ENCODE assay signal across 24 cellular contexts in the genomic region with DNA sequence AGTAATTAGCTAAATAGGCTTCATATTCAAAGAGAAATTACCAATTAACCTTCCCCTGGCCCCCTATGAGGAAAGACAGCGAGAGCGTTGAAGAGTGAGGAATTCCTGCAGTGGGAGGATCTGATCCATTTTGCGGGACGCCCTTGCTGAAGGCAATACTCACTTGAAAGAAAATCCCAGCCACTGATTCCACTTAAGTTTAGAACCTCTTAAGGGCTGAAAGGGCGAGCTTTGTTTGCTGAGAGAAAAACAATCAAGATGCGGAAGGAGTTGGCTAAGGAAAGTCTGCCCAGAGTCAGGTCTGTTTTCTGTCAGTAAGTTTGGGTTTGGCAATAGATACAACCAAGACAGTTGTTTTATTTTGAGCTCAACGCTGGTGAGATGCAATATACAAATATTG.
A peak's percentile ranks its signal among the peaks of the same experiment; 100 is the strongest.
DNase-seq lines count a peak whose midpoint lies in the region; ATAC-seq, FAIRE-seq and TF ChIP-seq lines count a peak whose summit lies in the region.
"Had no signal": no experiment of that assay in that cellular context is flagged by ENCODE, and none has a peak within 500 bp of the region (broad histone marks: within the 10 kb centered on the region; RNA-seq: fewer than 3 reads in every experiment).

No MANE protein-coding gene starts in this region.

- no peaks in the 10 kb centered on the region for H3K27me3 ChIP-seq in heart left ventricle
- H3K27me3 ChIP-seq in upper lobe of right lung, result no peaks in the 10 kb centered on the region
- H3K27me3 ChIP-seq: suprapubic skin had no signal

- no peak for TF ChIP-seq POLR2A in heart left ventricle (IDR thresholded peaks at IDR 0.05)

- intact Hi-C loops in heart left ventricle (cut with DNase I), result loop anchor here in 1 of 10 donors (10.0 kb wide), 1 partner anchor 209 kb away; no protein-coding TSS in a partner anchor
- intact Hi-C loops in cardiac septum (cut with DNase I), result no loop called here
- intact Hi-C loops in upper lobe of right lung (cut with DNase I), result no loop called here

- peak; percentile 59 for FAIRE-seq in endometrium (lab: Jason Lieb, UNC)
- no peak for FAIRE-seq in GM19239 (lab: Jason Lieb, UNC)
- FAIRE-seq: A549, colon had no signal

- H3K4me3 ChIP-seq in heart left ventricle, result peak overlapping the region in 8 of 12 donors; percentile 5 to 32 (median 24)
- H3K4me3 ChIP-seq in upper lobe of right lung, result no peak overlapping the region
- H3K4me3 ChIP-seq: A549, suprapubic skin had no signal

- TF ChIP-seq CTCF in heart left ventricle (IDR thresholded peaks at IDR 0.05) (no peak), upper lobe of right lung (IDR thresholded peaks at IDR 0.05) (no peak), GM20000 (IDR thresholded peaks at IDR 0.05; ENCODE audit: extremely low read depth, missing control alignments) (no peak)

- no peaks in the 10 kb centered on the region for H3K36me3 ChIP-seq in heart left ventricle
- H3K36me3 ChIP-seq in upper lobe of right lung, result no peaks in the 10 kb centered on the region
- H3K36me3 ChIP-seq: suprapubic skin had no signal

- H3K4me1 ChIP-seq in heart left ventricle, result peaks cover 0 to 7% (median 0%) of the 10 kb centered on the region in 12 donors
- no peaks in the 10 kb centered on the region for H3K4me1 ChIP-seq in upper lobe of right lung
- H3K4me1 ChIP-seq: A549, suprapubic skin had no signal

- no peaks in the 10 kb centered on the region for H3K9me3 ChIP-seq in heart left ventricle
- H3K9me3 ChIP-seq in upper lobe of right lung, result no peaks in the 10 kb centered on the region
- H3K9me3 ChIP-seq: A549, suprapubic skin had no signal

- WGBS in heart left ventricle, 4 donors, result 36 to 46% (median 43%) methylated on average over 7 of the region's 7 CpGs

- H3K27ac ChIP-seq in heart left ventricle (peak overlapping the region in 3 of 12 donors; percentile 3 to 12 (median 5)), upper lobe of right lung (no peak overlapping the region)
- H3K27ac ChIP-seq: A549, suprapubic skin had no signal

- ATAC-seq in heart left ventricle (peak in 3 of 4 donors; percentile 27 to 38 (median 30)), upper lobe of right lung (peak; percentile 53)
- ATAC-seq: A549; activated T-cell treated with anti-CD3 and anti-CD28 coated beads, Interleukin-2, amount 50 U/mL, for 4 hours; left lobe of liver had no signal

- DNase-seq in heart left ventricle (no peak), cardiac septum (ENCODE audit: low spot score) (no peak), iPS-NIHi7 (ENCODE audit: extremely low spot score) (peak; percentile 62), upper lobe of right lung (no peak), GM19239 (ENCODE audit: insufficient read length, low spot score) (no peak), GM20000 (ENCODE audit: low spot score) (no peak), SIG-M5 (lab: John Stamatoyannopoulos, UW) (no peak)
- DNase-seq: activated CD4-positive, alpha-beta memory T cell treated with anti-CD3 and anti-CD28 coated beads, Interleukin-2, amount 10 ng/mL, durations not matched to agents 7 days and 5 days; activated naive CD4-positive, alpha-beta T cell treated with anti-CD3 and anti-CD28 coated beads for 36 hours; activated T-cell treated with anti-CD3 and anti-CD28 coated beads, Interleukin-2, amount 50 U/mL, for 4 hours; C1 segment of cervical spinal cord; foreskin fibroblast; hypothalamus; NCI-H1105 treated with DMSO at 0.1 percent for 48 hours; NCI-H2081 treated with DMSO at 0.1 percent for 48 hours; NCI-H524 treated with DMSO at 0.1 percent for 48 hours; nucleus accumbens; retina; SHP77 had no signal
